ENCODE assay signal across 8 cellular contexts in genomic region chr7:104883718-104884452, GRCh38.
DNase-seq lines count a peak whose midpoint lies in the region; ATAC-seq and TF ChIP-seq lines count a peak whose summit lies in the region.

No MANE protein-coding gene starts in this region.

- H3K9ac ChIP-seq in adipocyte (ENCODE audit: low read length) = peak overlapping the region; percentile 13

- H3K27ac ChIP-seq in aorta (ENCODE audit: low read depth in 1 of 2, low read length in 2 of 2) = peak overlapping the region; percentile 73 to 93

- DNase-seq in NCI-H1092 treated with DMSO at 0.1 percent for 48 hours (lab: John Stamatoyannopoulos, UW) = peak; percentile 66
- peak; percentile 96 for DNase-seq in SW480 (ENCODE audit: low spot score)
- peak; percentile 90 for DNase-seq in adipocyte (ENCODE audit: low read depth)
- DNase-seq in left cardiac atrium = peak; percentile 91
- peak; percentile 53 for DNase-seq in pulmonary artery endothelial cell (ENCODE audit: low read depth, low spot score)
- peak; percentile 93 to 96 for DNase-seq in aorta

- TF ChIP-seq CTCF in GM12874 (IDR thresholded peaks at IDR 0.05; ENCODE audit: insufficient read depth, low read depth, low read length) = peak; percentile 92

- H3K4me3 ChIP-seq in adipocyte (ENCODE audit: low read length) = no peak overlapping the region
- H3K4me3 ChIP-seq in aorta (ENCODE audit: low read length in 2 of 2) = peak overlapping the region in 1 of 2 donors; percentile 32

- ATAC-seq in HG02623 (IDR thresholded peaks at IDR 0.05; ENCODE audit: unreplicated experiment) (peak; percentile 71), left cardiac atrium (peak; percentile 97), aorta (ENCODE audit: low FRiP score) (peak; percentile 94)

- peaks cover 6% of the 10 kb centered on the region for H3K9me3 ChIP-seq in adipocyte (ENCODE audit: control insufficient read depth, low read length)
- peaks cover 5% of the 10 kb centered on the region for H3K9me3 ChIP-seq in aorta (ENCODE audit: control insufficient read depth, low read length)

- intact Hi-C loops in left cardiac atrium (cut with DNase I) (loop anchor here in 1 of 2 donors (1.0 kb wide), 1 partner anchor 34 kb away; no protein-coding TSS in a partner anchor), aorta (cut with DNase I) (loop anchor here (2.0 to 5.0 kb wide), 2 partner anchors 33 kb away; no protein-coding TSS in a partner anchor)

- peaks cover 9% of the 10 kb centered on the region for H3K27me3 ChIP-seq in adipocyte (replicated peaks; ENCODE audit: control insufficient read depth, insufficient read depth, low read length)
- no peaks in the 10 kb centered on the region for H3K27me3 ChIP-seq in aorta (ENCODE audit: control insufficient read depth in 1 of 2, insufficient read depth in 2 of 2, low read length in 1 of 2)

- H3K36me3 ChIP-seq in adipocyte (ENCODE audit: control insufficient read depth, insufficient read depth, low read length, severe bottlenecking) (no peaks in the 10 kb centered on the region), aorta (ENCODE audit: control insufficient read depth in 1 of 2, insufficient read depth in 2 of 2, low read length in 1 of 2) (no peaks in the 10 kb centered on the region)

- peaks cover 20% of the 10 kb centered on the region for H3K4me1 ChIP-seq in adipocyte (ENCODE audit: control insufficient read depth, insufficient read depth, low read length)
- H3K4me1 ChIP-seq in aorta (ENCODE audit: control insufficient read depth in 1 of 2, insufficient read depth in 2 of 2, low read length in 2 of 2) = no peaks in the 10 kb centered on the region

- WGBS in aorta, 2 donors = 23 to 24% methylated on average over 17 of the region's 17 CpGs
